In genomic region chr22:28137036-28137435, GRCh38 we compare ENCODE assay signal across 20 cellular contexts.
DNase-seq lines count a peak whose midpoint lies in the region; ATAC-seq and TF ChIP-seq lines count a peak whose summit lies in the region.
"Had no signal": no experiment of that assay in that cellular context is flagged by ENCODE, and none has a peak within 500 bp of the region (broad histone marks: within the 10 kb centered on the region; RNA-seq: fewer than 3 reads in every experiment).

No MANE protein-coding gene starts in this region.

- H3K4me1 ChIP-seq in iPS-18a (ENCODE audit: control insufficient read depth, low read depth, low read length): peaks cover 10% of the 10 kb centered on the region
- peaks cover 0 to 6% of the 10 kb centered on the region in 2 experiments for H3K4me1 ChIP-seq in trophoblast cell (ENCODE audit: control insufficient read depth in 1 of 2, insufficient read depth in 2 of 2, low read length in 2 of 2)
- H3K4me1 ChIP-seq in SK-N-SH (ENCODE audit: control insufficient read depth in 1 of 2, insufficient read depth in 2 of 2, low read depth in 1 of 2, low read length in 1 of 2): peaks cover 10 to 35% of the 10 kb centered on the region in 2 experiments; a peak in 3 of 4 replicates
- H3K4me1 ChIP-seq: BE2C, Caco-2 had no signal

- no peaks in the 10 kb centered on the region for H3K79me2 ChIP-seq in trophoblast cell (ENCODE audit: control insufficient read depth, insufficient read depth, low read length, poor library complexity)
- H3K79me2 ChIP-seq in SK-N-SH (ENCODE audit: insufficient read depth): no peaks in the 10 kb centered on the region

- no peak overlapping the region for H4K12ac ChIP-seq in trophoblast cell (ENCODE audit: low read depth, low read length)

- H4K91ac ChIP-seq in trophoblast cell (ENCODE audit: low read depth, low read length): no peak overlapping the region

- peak overlapping the region; percentile 9 for H3K27ac ChIP-seq in iPS-18a (ENCODE audit: low read length)
- H3K27ac ChIP-seq in trophoblast cell (ENCODE audit: low read depth, low read length): no peak overlapping the region
- H3K27ac ChIP-seq in SK-N-SH (ENCODE audit: low read depth in 2 of 2, low read length in 1 of 2): no peak overlapping the region

- no peak overlapping the region for H3K4ac ChIP-seq in trophoblast cell (ENCODE audit: low read depth, low read length)

- no peaks in the 10 kb centered on the region for H4K20me1 ChIP-seq in SK-N-SH (ENCODE audit: insufficient read depth)

- H3K4me3 ChIP-seq in H7 (ENCODE audit: insufficient read depth, low read depth, low read length): no peak overlapping the region
- H3K4me3 ChIP-seq in astrocyte of the spinal cord (ENCODE audit: low read depth, low read length): no peak overlapping the region
- H3K4me3 ChIP-seq in iPS-18a (ENCODE audit: low read length): no peak overlapping the region
- no peak overlapping the region for H3K4me3 ChIP-seq in trophoblast cell (ENCODE audit: low read depth, low read length)
- H3K4me3 ChIP-seq in SK-N-SH (ENCODE audit: low read depth in 2 of 2, low read length in 1 of 2): no peak overlapping the region

- TF ChIP-seq RAD21 in SK-N-SH (IDR thresholded peaks at IDR 0.05; ENCODE audit: low read length): no peak

- H3K14ac ChIP-seq in trophoblast cell (ENCODE audit: low read length): no peak overlapping the region

- ATAC-seq in GM21786 (IDR thresholded peaks at IDR 0.05; ENCODE audit: unreplicated experiment): no peak
- ATAC-seq: HepG2 had no signal

- no peak overlapping the region for H2AK5ac ChIP-seq in trophoblast cell (ENCODE audit: low read length)

- H3K27me3 ChIP-seq in H7 (ENCODE audit: control insufficient read depth, insufficient read depth, low read length): no peaks in the 10 kb centered on the region
- no peaks in the 10 kb centered on the region for H3K27me3 ChIP-seq in iPS-18a (ENCODE audit: control insufficient read depth, insufficient read depth, low read length)
- no peaks in the 10 kb centered on the region for H3K27me3 ChIP-seq in trophoblast cell (ENCODE audit: insufficient read depth, low read length)
- H3K27me3 ChIP-seq in SK-N-SH (ENCODE audit: insufficient read depth): no peaks in the 10 kb centered on the region
- H3K27me3 ChIP-seq: BE2C had no signal

- H3K9ac ChIP-seq in iPS-18a (ENCODE audit: low read length) (no peak overlapping the region), trophoblast cell (ENCODE audit: low read length) (no peak overlapping the region), SK-N-SH (no peak overlapping the region)

- H3K9me3 ChIP-seq in iPS-18a (ENCODE audit: control insufficient read depth, low read depth, low read length) (no peaks in the 10 kb centered on the region), trophoblast cell (ENCODE audit: insufficient read depth, low read depth, low read length) (peaks cover 4% of the 10 kb centered on the region), SK-N-SH (no peaks in the 10 kb centered on the region)
- H3K9me3 ChIP-seq: BE2C, Caco-2 had no signal

- in situ Hi-C loops in astrocyte of the spinal cord (cut with HindIII; ENCODE audit: low sequenced_read_pairs): no loop called here

- H4K8ac ChIP-seq in trophoblast cell (ENCODE audit: low read depth, low read length): no peak overlapping the region

- no peak overlapping the region for H2BK12ac ChIP-seq in trophoblast cell (ENCODE audit: low read length)

- H3K79me1 ChIP-seq in trophoblast cell (ENCODE audit: low read length): no peaks in the 10 kb centered on the region

- H2BK5ac ChIP-seq in trophoblast cell (ENCODE audit: low read depth, low read length, poor library complexity): no peak overlapping the region

- H3K9me2 ChIP-seq in SK-N-SH: no peaks in the 10 kb centered on the region

- H3F3A ChIP-seq in SK-N-SH (replicated peaks; ENCODE audit: insufficient read depth): peaks cover 14% of the 10 kb centered on the region

- H3K36me3 ChIP-seq in H7 (replicated peaks; ENCODE audit: control insufficient read depth, insufficient read depth, low read length): no peaks in the 10 kb centered on the region
- H3K36me3 ChIP-seq in iPS-18a (ENCODE audit: control insufficient read depth, low read depth, low read length): no peaks in the 10 kb centered on the region
- no peaks in the 10 kb centered on the region for H3K36me3 ChIP-seq in trophoblast cell (ENCODE audit: control insufficient read depth in 1 of 2, insufficient read depth in 2 of 2, low read length in 2 of 2)
- no peaks in the 10 kb centered on the region for H3K36me3 ChIP-seq in SK-N-SH (replicated peaks in 1 of 2; ENCODE audit: control insufficient read depth in 1 of 2, insufficient read depth in 2 of 2, low read length in 1 of 2)
- H3K36me3 ChIP-seq: BE2C had no signal

- CTCF ChIA-PET in SK-N-SH (lab: Yijun Ruan, JAX): interaction anchor here (0.5 to 0.9 kb wide), 2 partner anchors 25 to 208 kb away, joined by 3 read pairs; no protein-coding TSS in a partner anchor

- no peak overlapping the region for H2AFZ ChIP-seq in trophoblast cell (ENCODE audit: insufficient read depth, low read length, poor library complexity)
- no peak overlapping the region for H2AFZ ChIP-seq in SK-N-SH (ENCODE audit: low read depth)

- H3K23ac ChIP-seq in trophoblast cell (ENCODE audit: low read length): no peak overlapping the region

- DNase-seq in H7 (peak; percentile 56), astrocyte of the spinal cord (ENCODE audit: low read depth, low spot score) (peak; percentile 52), trophoblast cell (peak; percentile 71 to 76), SK-N-SH (no peak), NCI-H1436 (lab: John Stamatoyannopoulos, UW) (no peak)
- DNase-seq: BE2C; Caco-2; CD4-positive, CD25-positive, alpha-beta regulatory T cell; DMS153; HCEC 1CT; KBM-7; NCI-H1105; NCI-H1694; NCI-H510A treated with DMSO at 0.1 percent for 48 hours; NCI-H774; OCI-M1; Right ventricle myocardium superior had no signal

- TF ChIP-seq CTCF in astrocyte of the spinal cord (IDR thresholded peaks at IDR 0.05; ENCODE audit: low read depth, low read length): no peak
- TF ChIP-seq CTCF in SK-N-SH (IDR thresholded peaks at IDR 0.05): no peak

- H3K18ac ChIP-seq in trophoblast cell (ENCODE audit: low read length): no peak overlapping the region

- H3K4me2 ChIP-seq in trophoblast cell (ENCODE audit: low read length): no peak overlapping the region
- H3K4me2 ChIP-seq in SK-N-SH: no peak overlapping the region

- H2BK120ac ChIP-seq in trophoblast cell (ENCODE audit: insufficient read depth, low read length, poor library complexity): no peak overlapping the region

- TF ChIP-seq EP300 in SK-N-SH (IDR thresholded peaks at IDR 0.05; ENCODE audit: borderline replicate concordance in 1 of 2, low read depth in 1 of 2, low read length in 1 of 2): no peak

- no CpG with 5 or more reads among the region's 3 CpGs for WGBS in trophoblast cell (ENCODE audit: extremely low coverage, insufficient coverage, insufficient read length)
- WGBS in SK-N-SH (ENCODE audit: low lambda C conversion rate): 96% methylated on average over 2 of the region's 3 CpGs

- POLR2A ChIA-PET in SK-N-SH (lab: Yijun Ruan, JAX): no interaction called here

TF ChIP-seq in SK-N-SH, 30 proteins besides CTCF, POLR2A, EP300 and RAD21 (continues in another document):
- no peak for TF ChIP-seq CHD2 (IDR thresholded peaks at IDR 0.05; ENCODE audit: low read length, partially characterized antibody)
- TF ChIP-seq MAX (IDR thresholded peaks at IDR 0.05; ENCODE audit: low read depth): no peak
- TF ChIP-seq, protein P1, sequence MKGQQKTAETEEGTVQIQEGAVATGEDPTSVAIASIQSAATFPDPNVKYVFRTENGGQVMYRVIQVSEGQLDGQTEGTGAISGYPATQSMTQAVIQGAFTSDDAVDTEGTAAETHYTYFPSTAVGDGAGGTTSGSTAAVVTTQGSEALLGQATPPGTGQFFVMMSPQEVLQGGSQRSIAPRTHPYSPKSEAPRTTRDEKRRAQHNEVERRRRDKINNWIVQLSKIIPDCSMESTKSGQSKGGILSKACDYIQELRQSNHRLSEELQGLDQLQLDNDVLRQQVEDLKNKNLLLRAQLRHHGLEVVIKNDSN (IDR thresholded peaks at IDR 0.05; ENCODE audit: borderline replicate concordance, low read depth): no peak
- no peak for TF ChIP-seq FOSL2 (IDR thresholded peaks at IDR 0.05; ENCODE audit: borderline replicate concordance, low read depth)
- no peak for TF ChIP-seq NFIC (IDR thresholded peaks at IDR 0.05; ENCODE audit: borderline replicate concordance)
- TF ChIP-seq, protein P2, sequence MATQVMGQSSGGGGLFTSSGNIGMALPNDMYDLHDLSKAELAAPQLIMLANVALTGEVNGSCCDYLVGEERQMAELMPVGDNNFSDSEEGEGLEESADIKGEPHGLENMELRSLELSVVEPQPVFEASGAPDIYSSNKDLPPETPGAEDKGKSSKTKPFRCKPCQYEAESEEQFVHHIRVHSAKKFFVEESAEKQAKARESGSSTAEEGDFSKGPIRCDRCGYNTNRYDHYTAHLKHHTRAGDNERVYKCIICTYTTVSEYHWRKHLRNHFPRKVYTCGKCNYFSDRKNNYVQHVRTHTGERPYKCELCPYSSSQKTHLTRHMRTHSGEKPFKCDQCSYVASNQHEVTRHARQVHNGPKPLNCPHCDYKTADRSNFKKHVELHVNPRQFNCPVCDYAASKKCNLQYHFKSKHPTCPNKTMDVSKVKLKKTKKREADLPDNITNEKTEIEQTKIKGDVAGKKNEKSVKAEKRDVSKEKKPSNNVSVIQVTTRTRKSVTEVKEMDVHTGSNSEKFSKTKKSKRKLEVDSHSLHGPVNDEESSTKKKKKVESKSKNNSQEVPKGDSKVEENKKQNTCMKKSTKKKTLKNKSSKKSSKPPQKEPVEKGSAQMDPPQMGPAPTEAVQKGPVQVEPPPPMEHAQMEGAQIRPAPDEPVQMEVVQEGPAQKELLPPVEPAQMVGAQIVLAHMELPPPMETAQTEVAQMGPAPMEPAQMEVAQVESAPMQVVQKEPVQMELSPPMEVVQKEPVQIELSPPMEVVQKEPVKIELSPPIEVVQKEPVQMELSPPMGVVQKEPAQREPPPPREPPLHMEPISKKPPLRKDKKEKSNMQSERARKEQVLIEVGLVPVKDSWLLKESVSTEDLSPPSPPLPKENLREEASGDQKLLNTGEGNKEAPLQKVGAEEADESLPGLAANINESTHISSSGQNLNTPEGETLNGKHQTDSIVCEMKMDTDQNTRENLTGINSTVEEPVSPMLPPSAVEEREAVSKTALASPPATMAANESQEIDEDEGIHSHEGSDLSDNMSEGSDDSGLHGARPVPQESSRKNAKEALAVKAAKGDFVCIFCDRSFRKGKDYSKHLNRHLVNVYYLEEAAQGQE (IDR thresholded peaks at IDR 0.05; ENCODE audit: low read depth, low read length): no peak
- TF ChIP-seq FOXM1 (IDR thresholded peaks at IDR 0.05; ENCODE audit: low read depth): no peak

Comparison
In these comparisons a context has a peak if more than half of its experiments do, and no peak if none do; other contexts are left out.
1. DNase-seq: peak in H7 (single experiment), astrocyte of the spinal cord (single experiment) and trophoblast cell (2 of 2); none in SK-N-SH (single experiment) and NCI-H1436 (single experiment).